14 cellular contexts compared by ENCODE assay signal in genomic region chr11:18700375-18700774, GRCh38. TPM values are rescaled to one million over a fixed set of nuclear protein-coding genes. Genes with fewer than 3 reads are reported as not detected.
DNase-seq lines count a peak whose midpoint lies in the region; ATAC-seq and TF ChIP-seq lines count a peak whose summit lies in the region.
"Had no signal": no experiment of that assay in that cellular context is flagged by ENCODE, and none has a peak within 500 bp of the region (broad histone marks: within the 10 kb centered on the region; RNA-seq: fewer than 3 reads in every experiment).

No MANE protein-coding gene starts in this region.

- peak overlapping the region in 4 of 11 experiments; percentile 42 to 90 (median 82); a peak in 5 of 22 replicates for H3K27ac ChIP-seq in BLaER1 treated with 17β-estradiol and CSF1 and Interleukin-3, amounts not matched to agents 10 nM and 100 nM
- H3K27ac ChIP-seq in body of pancreas, result no peak overlapping the region
- peak overlapping the region in 2 of 5 donors; percentile 21 to 93 for H3K27ac ChIP-seq in adrenal gland
- H3K27ac ChIP-seq: GM23248 had no signal

- POLR2A ChIA-PET in MCF 10A (lab: Yijun Ruan, JAX), result interaction anchor here (0.8 kb wide), 1 partner anchor 106 kb away, joined by 3 read pairs; no protein-coding TSS in a partner anchor
- POLR2A ChIA-PET in naive thymus-derived CD8-positive, alpha-beta T cell (lab: Charles Lee), result interaction anchor here (1.2 kb wide), 2 partner anchors 28 to 65 kb away, joined by 3 to 7 read pairs; no protein-coding TSS in a partner anchor

- H3K36me3 ChIP-seq in BLaER1 treated with 17β-estradiol and CSF1 and Interleukin-3, amounts not matched to agents 10 nM and 100 nM, result peaks cover 0 to 41% (median 0%) of the 10 kb centered on the region in 11 experiments; a peak in 9 of 22 replicates
- H3K36me3 ChIP-seq in body of pancreas (replicated peaks in 1 of 2; ENCODE audit: insufficient read depth in 1 of 2, low read depth in 2 of 2), result no peaks in the 10 kb centered on the region
- peaks cover 0 to 6% of the 10 kb centered on the region in 2 donors for H3K36me3 ChIP-seq in adrenal gland (replicated peaks in 1 of 2)

- H3K27me3 ChIP-seq in BLaER1 treated with 17β-estradiol and CSF1 and Interleukin-3, amounts not matched to agents 10 nM and 100 nM, result peaks cover 3 to 11% (median 5%) of the 10 kb centered on the region in 11 experiments; a peak in 20 of 22 replicates
- H3K27me3 ChIP-seq in body of pancreas, result no peaks in the 10 kb centered on the region
- H3K27me3 ChIP-seq in adrenal gland, result no peaks in the 10 kb centered on the region

- peaks cover 0 to 44% (median 0%) of the 10 kb centered on the region in 11 experiments; a peak in 5 of 22 replicates for H4K20me1 ChIP-seq in BLaER1 treated with 17β-estradiol and CSF1 and Interleukin-3, amounts not matched to agents 10 nM and 100 nM

- intact Hi-C loops in MCF 10A (cut with micrococcal nuclease) (no loop called here), body of pancreas (cut with DNase I) (no loop called here), adrenal gland (cut with DNase I) (no loop called here)

- H3K4me2 ChIP-seq in BLaER1 treated with 17β-estradiol and CSF1 and Interleukin-3, amounts not matched to agents 10 nM and 100 nM, result peak overlapping the region; percentile 79 to 100 (median 96); a peak in 21 of 22 replicates

- peaks cover 19 to 49% (median 34%) of the 10 kb centered on the region in 10 experiments for H3K4me1 ChIP-seq in BLaER1 treated with 17β-estradiol and CSF1 and Interleukin-3, amounts not matched to agents 10 nM and 100 nM
- H3K4me1 ChIP-seq in body of pancreas, result peaks cover 33% of the 10 kb centered on the region
- H3K4me1 ChIP-seq in adrenal gland (replicated peaks in 1 of 2), result peaks cover 11 to 19% of the 10 kb centered on the region in 2 donors

- BruUV-seq in MCF 10A (replicated peaks; lab: Mats Ljungman, UMichigan), result no TSS peak

- peak overlapping the region in 4 of 11 experiments; percentile 34 to 89 (median 75); a peak in 4 of 22 replicates for H3K9ac ChIP-seq in BLaER1 treated with 17β-estradiol and CSF1 and Interleukin-3, amounts not matched to agents 10 nM and 100 nM
- H3K9ac ChIP-seq: GM23248 had no signal

- H3K9me3 Mint-ChIP-seq in MCF 10A (ENCODE audit: unreplicated experiment), result no peaks in the 10 kb centered on the region
- H3K9me3 Mint-ChIP-seq in naive thymus-derived CD8-positive, alpha-beta T cell, result no peaks in the 10 kb centered on the region

- peak overlapping the region in 5 of 10 experiments; percentile 80 to 95 (median 94); a peak in 7 of 20 replicates for H3K4me3 ChIP-seq in BLaER1 treated with 17β-estradiol and CSF1 and Interleukin-3, amounts not matched to agents 10 nM and 100 nM
- H3K4me3 ChIP-seq in body of pancreas (no peak overlapping the region), adrenal gland (no peak overlapping the region)
- H3K4me3 ChIP-seq: GM23248 had no signal

- peak overlapping the region; percentile 69 for H3K4me3 Mint-ChIP-seq in MCF 10A (ENCODE audit: unreplicated experiment)
- peak overlapping the region; percentile 40 to 90 (median 83) for H3K4me3 Mint-ChIP-seq in naive thymus-derived CD8-positive, alpha-beta T cell

- H3K27ac Mint-ChIP-seq in MCF 10A (ENCODE audit: low read depth, unreplicated experiment), result no peak overlapping the region
- peak overlapping the region in 7 of 10 donors; percentile 36 to 90 (median 76) for H3K27ac Mint-ChIP-seq in naive thymus-derived CD8-positive, alpha-beta T cell

- DNase-seq in HT1080 (ENCODE audit: low read depth) (peak; percentile 41), MCF 10A (ENCODE audit: unreplicated experiment) (peak; percentile 30), UCSD-AML1 (lab: John Stamatoyannopoulos, UW; ENCODE audit: unreplicated experiment) (no peak), body of pancreas (no peak), adrenal gland (no peak)
- DNase-seq in naive thymus-derived CD8-positive, alpha-beta T cell, result no peak
- DNase-seq: DMS153; effector CD4-positive, alpha-beta T cell; GM23248; NCI-H1417 treated with DMSO at 0.1 percent for 48 hours; RPMI8226 had no signal

- H3K27me3 Mint-ChIP-seq in MCF 10A (ENCODE audit: insufficient read depth, unreplicated experiment), result peaks cover 25% of the 10 kb centered on the region
- H3K27me3 Mint-ChIP-seq in naive thymus-derived CD8-positive, alpha-beta T cell, result no peaks in the 10 kb centered on the region

- no peaks in the 10 kb centered on the region for H3K36me3 Mint-ChIP-seq in MCF 10A (ENCODE audit: insufficient read depth, unreplicated experiment)
- no peaks in the 10 kb centered on the region for H3K36me3 Mint-ChIP-seq in naive thymus-derived CD8-positive, alpha-beta T cell

- H3K4me1 Mint-ChIP-seq in MCF 10A (ENCODE audit: insufficient read depth, unreplicated experiment), result peaks cover 10% of the 10 kb centered on the region
- H3K4me1 Mint-ChIP-seq in naive thymus-derived CD8-positive, alpha-beta T cell, result peaks cover 19 to 36% (median 30%) of the 10 kb centered on the region in 4 donors

- TF ChIP-seq POLR2A in body of pancreas (IDR thresholded peaks at IDR 0.05) (no peak), adrenal gland (IDR thresholded peaks at IDR 0.05) (no peak)

- H3K9me3 ChIP-seq in BLaER1 treated with 17β-estradiol and CSF1 and Interleukin-3, amounts not matched to agents 10 nM and 100 nM (replicated peaks in 1 of 11), result no peaks in the 10 kb centered on the region; a peak in 1 of 22 replicates
- H3K9me3 ChIP-seq in body of pancreas, result no peaks in the 10 kb centered on the region
- no peaks in the 10 kb centered on the region for H3K9me3 ChIP-seq in adrenal gland (replicated peaks in 1 of 3)

- ATAC-seq in naive thymus-derived CD8-positive, alpha-beta T cell, result no peak
- ATAC-seq in body of pancreas, result no peak
- no peak for ATAC-seq in GM19455 (IDR thresholded peaks at IDR 0.05; ENCODE audit: unreplicated experiment)

- CTCF ChIA-PET in MCF 10A (lab: Yijun Ruan, JAX), result interaction anchor here (0.5 to 0.6 kb wide), 3 partner anchors 27 to 595 kb away, joined by 3 read pairs; partner anchors contain the start of gene SAAL1

- TF ChIP-seq CTCF in MCF 10A (IDR thresholded peaks at IDR 0.05; ENCODE audit: unreplicated experiment) (no peak), body of pancreas (IDR thresholded peaks at IDR 0.05) (no peak), adrenal gland (IDR thresholded peaks at IDR 0.05) (no peak)

- WGBS in body of pancreas, 2 donors, result 50% methylated on average over 1 of the region's 1 CpG
- WGBS in adrenal gland, 4 donors, result 50 to 86% (median 72%) methylated on average over 1 of the region's 1 CpG; no CpG with 5 or more reads in 1 of the 4 donors

RNA-seq across cellular contexts. Expression of gene TMEM86A, which starts 1.8 kb away (rescaled TPM):
- total RNA-seq in HT1080 (2014; rRNA removed; shearing (Covaris generic)), result 0.47 and 1.3 TPM in 2 replicates
- polyA plus RNA-seq in HT1080 (2015; cell fraction: cytosol; rRNA removed), result 0.86 and 0.99 TPM in 2 replicates
- polyA plus RNA-seq in HT1080 (2015; cell fraction: nucleus; rRNA removed), result 1.1 and 1.2 TPM in 2 replicates
- total RNA-seq in MCF 10A (2022), result 0.30 and 0.49 TPM in 2 replicates
- total RNA-seq in naive thymus-derived CD8-positive, alpha-beta T cell, result 1 to 10 TPM; 4.6 to 6.7 TPM
- 1 to 10 TPM in 2 of 3 donors, under 1 TPM in 1; 0.43 to 1.9 (median 1.2) TPM for polyA plus RNA-seq in naive thymus-derived CD8-positive, alpha-beta T cell
- total RNA-seq in body of pancreas, result 1 to 10 TPM; 4.7 to 5.6 TPM
- total RNA-seq in adrenal gland, result 10 to 100 TPM in 2 of 8 donors, 1 to 10 TPM in 6; 3.7 to 15.8 (median 8.8) TPM
- polyA plus RNA-seq in adrenal gland, result 1 to 10 TPM; 1.8 to 3.2 (median 3.2) TPM

RNA-seq across cellular contexts. Expression of gene IGSF22, which starts 25.6 kb away (rescaled TPM):
- not detected in 2 replicates for total RNA-seq in HT1080 (2014; rRNA removed; shearing (Covaris generic))
- polyA plus RNA-seq in HT1080 (2015; cell fraction: cytosol; rRNA removed), result not detected in 2 replicates
- not detected in 2 replicates for polyA plus RNA-seq in HT1080 (2015; cell fraction: nucleus; rRNA removed)
- total RNA-seq in MCF 10A (2022), result not detected in 2 replicates
- total RNA-seq in naive thymus-derived CD8-positive, alpha-beta T cell, result 1 to 10 TPM; 4.1 to 5.4 TPM
- polyA plus RNA-seq in naive thymus-derived CD8-positive, alpha-beta T cell, result 1 to 10 TPM; 2.3 to 5.3 (median 4.6) TPM
- total RNA-seq in body of pancreas, result not detected
- 1 to 10 TPM in 3 of 8 donors, under 1 TPM in 2, not detected in 3; 0.10 to 2.0 (median 1.1) TPM for total RNA-seq in adrenal gland
- under 1 TPM; 0.27 to 0.97 (median 0.44) TPM for polyA plus RNA-seq in adrenal gland
- total RNA-seq: GM23248, pulmonary artery endothelial cell had no signal
- polyA plus RNA-seq: GM23248 had no signal

Comparison
In these comparisons a context has a peak if more than half of its experiments do, and no peak if none do; other contexts are left out.
1. DNase-seq: peak in HT1080 (single experiment) and MCF 10A (single experiment); none in naive thymus-derived CD8-positive, alpha-beta T cell (0 of 10), UCSD-AML1 (single experiment), body of pancreas (0 of 4) and adrenal gland (0 of 7).